ENCODE assay signal across 1 cellular context in genomic region chr2:105236060-105236424, GRCh38.
TF ChIP-seq lines count a peak whose summit lies in the region.

No MANE protein-coding gene starts in this region.

TF ChIP-seq in SK-N-SH treated with all-trans-retinoic acid at 6 μM for 48 hours, 23 proteins besides CTCF, POLR2A, EP300 and RAD21 (continued from another document):
- no peak for TF ChIP-seq SNAI2 (CRISPR knock-in tag; IDR thresholded peaks at IDR 0.05)
- TF ChIP-seq PPARA (CRISPR knock-in tag; IDR thresholded peaks at IDR 0.05; ENCODE audit: borderline replicate concordance) = no peak
- TF ChIP-seq ARNTL (CRISPR knock-in tag; IDR thresholded peaks at IDR 0.05; ENCODE audit: borderline replicate concordance, low read depth) = no peak
- TF ChIP-seq OSR1 (CRISPR knock-in tag; IDR thresholded peaks at IDR 0.05) = no peak
- no peak for TF ChIP-seq ESRRG (CRISPR knock-in tag; IDR thresholded peaks at IDR 0.05)
- no peak for TF ChIP-seq ZFP3 (CRISPR knock-in tag; IDR thresholded peaks at IDR 0.05)
- TF ChIP-seq RARB (CRISPR knock-in tag; IDR thresholded peaks at IDR 0.05) = no peak
- no peak for TF ChIP-seq GLIS3 (CRISPR knock-in tag; IDR thresholded peaks at IDR 0.05)
- TF ChIP-seq ZNF8 (CRISPR knock-in tag; IDR thresholded peaks at IDR 0.05) = no peak
